ENCODE assay signal across 18 cellular contexts in genomic region chr1:60170709-60171108, GRCh38.
"Had no signal": no experiment of that assay in that cellular context is flagged by ENCODE, and none has a peak within 500 bp of the region (broad histone marks: within the 10 kb centered on the region; RNA-seq: fewer than 3 reads in every experiment).

No MANE protein-coding gene starts in this region.

- H2AFZ ChIP-seq: hepatocyte, parathyroid adenoma had no signal

- H3K27me3 ChIP-seq: body of pancreas, hepatocyte, left lung, thyroid gland had no signal

- H3K4me3 ChIP-seq: body of pancreas, hepatocyte, left lung, thyroid gland had no signal

- H3K4me1 ChIP-seq: body of pancreas, left lung, parathyroid adenoma, thyroid gland had no signal

- H3K4me2 ChIP-seq: hepatocyte had no signal

- H3K27ac ChIP-seq: body of pancreas, hepatocyte, left lung, parathyroid adenoma, thyroid gland had no signal

- ATAC-seq: activated CD8-positive, alpha-beta T cell treated with anti-CD3 and anti-CD28 coated beads for 36 hours; activated T-cell treated with anti-CD3 and anti-CD28 coated beads, Interleukin-2, amount 50 U/mL, for 4 hours; body of pancreas; left lung; stimulated activated memory B cell treated with anti-CD40 and anti-IgM and Interleukin-4, amounts not matched to agents 10 μg/mL and 1 μg/mL and 100 μg/mL, for 72 hours had no signal

- H3K9ac ChIP-seq: parathyroid adenoma had no signal

- DNase-seq: activated CD4-positive, alpha-beta T cell treated with anti-CD3 and anti-CD28 coated beads for 48 hours; activated CD8-positive, alpha-beta T cell treated with anti-CD3 and anti-CD28 coated beads for 36 hours; activated effector memory CD4-positive, alpha-beta T cell treated with Interleukin-2 at 50 U/mL for 16 hours; activated T-cell treated with anti-CD3 and anti-CD28 coated beads, Interleukin-2, amount 50 U/mL, for 4 hours; body of pancreas; central memory CD4-positive, alpha-beta T cell; cortex of kidney; effector CD4-positive, alpha-beta T cell; kidney; left lung; mammary epithelial cell; naive B cell; T-helper 2 cell; thyroid gland had no signal

- H3K36me3 ChIP-seq: left lung, thyroid gland had no signal

- H3K9me3 ChIP-seq: body of pancreas, left lung, thyroid gland had no signal

- FAIRE-seq: kidney, urothelium cell line had no signal

- H3K79me2 ChIP-seq: hepatocyte, parathyroid adenoma had no signal
